22 cellular contexts compared by ENCODE assay signal in the genomic region with DNA sequence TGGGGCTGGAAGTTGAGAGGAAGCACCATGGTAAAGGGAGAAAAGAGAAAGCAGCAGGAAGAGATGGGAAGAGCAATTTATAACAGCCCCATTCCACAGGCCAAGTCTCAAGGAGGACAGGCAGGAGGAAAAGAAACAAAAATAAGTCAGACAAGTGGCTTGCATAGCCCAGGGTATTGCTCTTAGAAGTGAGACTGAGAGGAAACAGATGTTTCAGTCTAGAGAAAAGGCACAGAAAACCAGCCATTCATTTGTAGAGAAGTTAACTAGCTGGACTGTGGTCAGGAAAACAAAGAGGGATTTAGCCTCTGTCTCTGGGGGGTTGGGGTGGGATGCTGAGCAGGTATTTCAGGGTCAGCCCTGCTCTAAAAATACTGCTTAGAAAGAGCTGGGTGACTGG.
"Had no signal": no experiment of that assay in that cellular context is flagged by ENCODE, and none has a peak within 500 bp of the region (broad histone marks: within the 10 kb centered on the region; RNA-seq: fewer than 3 reads in every experiment).

No MANE protein-coding gene starts in this region.

- H3K27me3 ChIP-seq: MG63 had no signal

- H3K27ac Mint-ChIP-seq: activated B cell treated with CpG ODN at 0.5 μM for 24 hours; activated CD4-positive, alpha-beta memory T cell treated with anti-CD3 and anti-CD28 coated beads, Interleukin-2, amount 10 ng/mL, durations not matched to agents 7 days and 5 days; activated naive CD4-positive, alpha-beta T cell treated with anti-CD3 and anti-CD28 coated beads, Interleukin-2, amount 10 ng/mL, durations not matched to agents 7 days and 5 days; activated naive CD8-positive, alpha-beta T cell treated with anti-CD3 and anti-CD28 coated beads for 36 hours; activated T-helper 2 cell treated with anti-CD3 and anti-CD28 coated beads, Interferon-gamma antibody, Interleukin-2, Interleukin-4, amounts not matched to agents 10 μg/mL and 5 μg/mL and 100 μg/mL, durations not matched to agents 14 hours and 24 hours and 36 hours; T-helper 1 cell treated with Interleukin-12 subunit alpha and Interleukin-12 subunit beta and Interleukin-4 antibody, amounts not matched to agents 30 μg/mL and 1 μg/mL, for 36 hours had no signal

- H3K4me3 ChIP-seq: MG63 had no signal

- ATAC-seq: PC-3 had no signal

- H3K36me3 Mint-ChIP-seq: activated naive CD4-positive, alpha-beta T cell treated with anti-CD3 and anti-CD28 coated beads, Interleukin-2, amount 10 ng/mL, durations not matched to agents 7 days and 5 days; activated naive CD8-positive, alpha-beta T cell treated with anti-CD3 and anti-CD28 coated beads for 36 hours had no signal

- H3K4me3 Mint-ChIP-seq: activated B cell treated with CpG ODN at 0.5 μM for 24 hours; activated CD4-positive, alpha-beta memory T cell treated with anti-CD3 and anti-CD28 coated beads, Interleukin-2, amount 10 ng/mL, durations not matched to agents 7 days and 5 days; activated naive CD4-positive, alpha-beta T cell treated with anti-CD3 and anti-CD28 coated beads, Interleukin-2, amount 10 ng/mL, durations not matched to agents 7 days and 5 days; activated naive CD8-positive, alpha-beta T cell treated with anti-CD3 and anti-CD28 coated beads for 36 hours; T-helper 1 cell treated with Interleukin-12 subunit alpha and Interleukin-12 subunit beta and Interleukin-4 antibody, amounts not matched to agents 30 μg/mL and 1 μg/mL, for 36 hours had no signal

- H3K9me3 ChIP-seq: MG63 had no signal

- H3K36me3 ChIP-seq: MG63 had no signal

- DNase-seq: activated B cell treated with CpG ODN at 0.5 μM for 24 hours; activated CD4-positive, alpha-beta memory T cell treated with anti-CD3 and anti-CD28 coated beads, Interleukin-2, amount 10 ng/mL, durations not matched to agents 7 days and 5 days; activated CD4-positive, alpha-beta T cell treated with anti-CD3 and anti-CD28 coated beads, Interleukin-2, amount 50 U/mL, for 1 hour; activated gamma-delta T cell treated with Interleukin-2 at 50 U/mL for 16 hours; activated naive CD4-positive, alpha-beta T cell treated with anti-CD3 and anti-CD28 coated beads, Interleukin-2, amount 10 ng/mL, durations not matched to agents 7 days and 5 days; activated naive CD8-positive, alpha-beta T cell treated with anti-CD3 and anti-CD28 coated beads for 36 hours; activated T-cell treated with anti-CD3 and anti-CD28 coated beads for 4 hours; activated T-cell treated with anti-CD3 and anti-CD28 coated beads, Interleukin-2, amount 50 U/mL, for 48 hours; caudate nucleus; KG1; MG63; MV-4-11; NCI-H1105; NCI-H1436; NCI-H187; NCI-H2081; NCI-H510A treated with DMSO at 0.1 percent for 48 hours; NCI-H69; PC-3; SHP77 treated with DMSO at 0.1 percent for 48 hours had no signal

- H3K27me3 Mint-ChIP-seq: activated B cell treated with CpG ODN at 0.5 μM for 24 hours; activated CD4-positive, alpha-beta memory T cell treated with anti-CD3 and anti-CD28 coated beads, Interleukin-2, amount 10 ng/mL, durations not matched to agents 7 days and 5 days; activated naive CD4-positive, alpha-beta T cell treated with anti-CD3 and anti-CD28 coated beads, Interleukin-2, amount 10 ng/mL, durations not matched to agents 7 days and 5 days; activated naive CD8-positive, alpha-beta T cell treated with anti-CD3 and anti-CD28 coated beads for 36 hours had no signal

- H3K4me1 Mint-ChIP-seq: activated B cell treated with CpG ODN at 0.5 μM for 24 hours; activated CD4-positive, alpha-beta memory T cell treated with anti-CD3 and anti-CD28 coated beads, Interleukin-2, amount 10 ng/mL, durations not matched to agents 7 days and 5 days; activated naive CD4-positive, alpha-beta T cell treated with anti-CD3 and anti-CD28 coated beads, Interleukin-2, amount 10 ng/mL, durations not matched to agents 7 days and 5 days; activated naive CD8-positive, alpha-beta T cell treated with anti-CD3 and anti-CD28 coated beads for 36 hours had no signal
